ENCODE assay signal across 8 cellular contexts in genomic region chr5:154857091-154857533, GRCh38. TPM values are rescaled to one million over a fixed set of nuclear protein-coding genes. Genes with fewer than 3 reads are reported as not detected.
DNase-seq lines count a peak whose midpoint lies in the region; ATAC-seq and TF ChIP-seq lines count a peak whose summit lies in the region.

No MANE protein-coding gene starts in this region.

- no peak for DNase-seq in AG10803 (ENCODE audit: low read depth)
- DNase-seq in T-helper 2 cell treated with Interferon-gamma antibody and Interleukin-4, amounts not matched to agents 5 μg/mL and 100 μg/mL, for 36 hours (ENCODE audit: low spot score): no peak
- peak in 2 of 3 donors; percentile 38 to 44 for DNase-seq in effector memory CD4-positive, alpha-beta T cell
- DNase-seq in tibial nerve (ENCODE audit: low spot score in 2 of 2): peak; percentile 76 to 80
- DNase-seq in NCI-H128 (lab: John Stamatoyannopoulos, UW; ENCODE audit: unreplicated experiment): no peak

- H3K4me3 ChIP-seq in AG10803 (ENCODE audit: low read length) (peak overlapping the region; percentile 93), mucosa of rectum (ENCODE audit: low read length in 2 of 2) (peak overlapping the region; percentile 96 to 97), tibial nerve (peak overlapping the region; percentile 72 to 90 (median 79))
- peak overlapping the region; percentile 84 for H3K4me3 ChIP-seq in effector memory CD4-positive, alpha-beta T cell (ENCODE audit: insufficient read depth, low read depth, low read length, poor library complexity, severe bottlenecking)

- peak; percentile 36 for ATAC-seq in GM18907 (IDR thresholded peaks at IDR 0.05; ENCODE audit: unreplicated experiment)
- ATAC-seq in HG03354 (IDR thresholded peaks at IDR 0.05; ENCODE audit: poor library complexity, severe bottlenecking, unreplicated experiment): peak; percentile 27

- TF ChIP-seq CTCF in AG10803 (conservative IDR thresholded peaks at IDR 0.05; ENCODE audit: low read length) (no peak), tibial nerve (IDR thresholded peaks at IDR 0.05) (no peak)

- 2 to 3% methylated on average over 6 to 17 of the region's 17 CpGs for WGBS in tibial nerve, 2 donors

- H3K9me3 ChIP-seq in effector memory CD4-positive, alpha-beta T cell (ENCODE audit: control insufficient read depth, low read length): no peaks in the 10 kb centered on the region
- H3K9me3 ChIP-seq in mucosa of rectum (ENCODE audit: control insufficient read depth in 2 of 2, low read length in 2 of 2) (no peaks in the 10 kb centered on the region), tibial nerve (no peaks in the 10 kb centered on the region)

- H3K9ac ChIP-seq in mucosa of rectum (ENCODE audit: low read depth in 1 of 2, low read length in 2 of 2): peak overlapping the region; percentile 89 to 91

- TF ChIP-seq POLR2A in tibial nerve (IDR thresholded peaks at IDR 0.05): no peak

- peaks cover 25% of the 10 kb centered on the region for H3K36me3 Mint-ChIP-seq in T-helper 2 cell treated with Interferon-gamma antibody and Interleukin-4, amounts not matched to agents 5 μg/mL and 100 μg/mL, for 36 hours (ENCODE audit: low read depth)

- H3K27ac ChIP-seq in effector memory CD4-positive, alpha-beta T cell (ENCODE audit: insufficient read depth, low read length, poor library complexity, severe bottlenecking): peak overlapping the region; percentile 98
- peak overlapping the region; percentile 98 for H3K27ac ChIP-seq in mucosa of rectum (ENCODE audit: low read depth in 2 of 2, low read length in 2 of 2)
- peak overlapping the region; percentile 94 to 98 (median 96) for H3K27ac ChIP-seq in tibial nerve

- H3K27ac Mint-ChIP-seq in T-helper 2 cell treated with Interferon-gamma antibody and Interleukin-4, amounts not matched to agents 5 μg/mL and 100 μg/mL, for 36 hours: peak overlapping the region; percentile 98

- no peaks in the 10 kb centered on the region for H3K27me3 Mint-ChIP-seq in T-helper 2 cell treated with Interferon-gamma antibody and Interleukin-4, amounts not matched to agents 5 μg/mL and 100 μg/mL, for 36 hours (ENCODE audit: low read depth)

- TF ChIP-seq EP300 in tibial nerve (IDR thresholded peaks at IDR 0.05): no peak

- H3K27me3 ChIP-seq in effector memory CD4-positive, alpha-beta T cell (replicated peaks; ENCODE audit: control insufficient read depth, insufficient read depth, low read length, poor library complexity, severe bottlenecking): no peaks in the 10 kb centered on the region
- H3K27me3 ChIP-seq in mucosa of rectum (ENCODE audit: control insufficient read depth in 2 of 2, insufficient read depth in 2 of 2, low read length in 2 of 2) (no peaks in the 10 kb centered on the region), tibial nerve (no peaks in the 10 kb centered on the region)

- H3K9me3 Mint-ChIP-seq in T-helper 2 cell treated with Interferon-gamma antibody and Interleukin-4, amounts not matched to agents 5 μg/mL and 100 μg/mL, for 36 hours: no peaks in the 10 kb centered on the region

- H3K36me3 ChIP-seq in effector memory CD4-positive, alpha-beta T cell (ENCODE audit: control insufficient read depth, insufficient read depth, low read length): peaks cover 3% of the 10 kb centered on the region
- H3K36me3 ChIP-seq in mucosa of rectum (ENCODE audit: control insufficient read depth in 2 of 2, insufficient read depth in 2 of 2, low read length in 2 of 2) (no peaks in the 10 kb centered on the region), tibial nerve (no peaks in the 10 kb centered on the region)

- H3K4me1 ChIP-seq in effector memory CD4-positive, alpha-beta T cell (ENCODE audit: control insufficient read depth, insufficient read depth, low read length, poor library complexity, severe bottlenecking): peaks cover 22% of the 10 kb centered on the region
- H3K4me1 ChIP-seq in mucosa of rectum (ENCODE audit: control insufficient read depth in 2 of 2, insufficient read depth in 2 of 2, low read length in 2 of 2) (peaks cover 18 to 23% of the 10 kb centered on the region in 2 donors), tibial nerve (peaks cover 0 to 40% (median 29%) of the 10 kb centered on the region in 4 donors)

- peaks cover 28% of the 10 kb centered on the region for H3K4me1 Mint-ChIP-seq in T-helper 2 cell treated with Interferon-gamma antibody and Interleukin-4, amounts not matched to agents 5 μg/mL and 100 μg/mL, for 36 hours (ENCODE audit: low read depth)

- peak overlapping the region; percentile 97 for H3K4me3 Mint-ChIP-seq in T-helper 2 cell treated with Interferon-gamma antibody and Interleukin-4, amounts not matched to agents 5 μg/mL and 100 μg/mL, for 36 hours

RNA-seq across cellular contexts. Expression of gene CNOT8, which starts 1.3 kb away (rescaled TPM):
- 100 to 1,000 TPM in 2 of 4 donors, 10 to 100 TPM in 2; 83.9 to 136 (median 102) TPM for total RNA-seq in tibial nerve

RNA-seq across cellular contexts. Expression of gene FAXDC2, which starts 6.7 kb away (rescaled TPM):
- 100 to 1,000 TPM in 1 of 4 donors, 10 to 100 TPM in 3; 57.6 to 154 (median 75.8) TPM for total RNA-seq in tibial nerve

Comparison
In these comparisons a context has a peak if more than half of its experiments do, and no peak if none do; other contexts are left out.
1. DNase-seq: peak in effector memory CD4-positive, alpha-beta T cell (2 of 3) and tibial nerve (2 of 2); none in AG10803 (single experiment), T-helper 2 cell treated with Interferon-gamma antibody and Interleukin-4, amounts not matched to agents 5 μg/mL and 100 μg/mL, for 36 hours (single experiment) and NCI-H128 (single experiment).
2. Peak in every context shown above with its lines, with median percentiles within 50 percentile points of each other: H3K4me3 ChIP-seq and H3K27ac ChIP-seq.